In genomic region chr15:31358957-31359721, GRCh38 we compare ENCODE assay signal across 10 cellular contexts. TPM values are rescaled to one million over a fixed set of nuclear protein-coding genes. Genes with fewer than 3 reads are reported as not detected.
DNase-seq lines count a peak whose midpoint lies in the region; ATAC-seq and TF ChIP-seq lines count a peak whose summit lies in the region.
"Had no signal": no experiment of that assay in that cellular context is flagged by ENCODE, and none has a peak within 500 bp of the region (broad histone marks: within the 10 kb centered on the region; RNA-seq: fewer than 3 reads in every experiment).

No MANE protein-coding gene starts in this region.

- POLR2A ChIA-PET in RWPE1 (lab: Yijun Ruan, JAX; ENCODE audit: low non-redundant PET): interaction anchor here (0.6 kb wide), 1 partner anchor 54 kb away, joined by 7 read pairs; no protein-coding TSS in a partner anchor

- no peak for TF ChIP-seq POLR2A in esophagus squamous epithelium (IDR thresholded peaks at IDR 0.05)

- H3K4me3 ChIP-seq in HL-60 (replicated peaks; ENCODE audit: insufficient read depth, low read length): no peak overlapping the region
- no peak overlapping the region for H3K4me3 ChIP-seq in esophagus squamous epithelium
- no peak overlapping the region for H3K4me3 ChIP-seq in skin epidermis

- H3K27ac ChIP-seq in HL-60 (replicated peaks): peak overlapping the region; percentile 91
- peak overlapping the region; percentile 81 for H3K27ac ChIP-seq in RWPE1
- H3K27ac ChIP-seq in esophagus squamous epithelium: peak overlapping the region; percentile 8 to 94 (median 50)
- peak overlapping the region in 11 of 21 experiments; percentile 63 to 99 (median 87) for H3K27ac ChIP-seq in skin epidermis

- H3K9me3 ChIP-seq in esophagus squamous epithelium: no peaks in the 10 kb centered on the region

- CTCF ChIA-PET in RWPE1 (lab: Yijun Ruan, JAX): interaction anchor here (0.7 kb wide), 1 partner anchor 116 kb away, joined by 3 read pairs; no protein-coding TSS in a partner anchor

- peaks cover 36 to 100% (median 93%) of the 10 kb centered on the region in 3 donors for H3K4me1 ChIP-seq in esophagus squamous epithelium

- TF ChIP-seq CTCF in HL-60 (IDR thresholded peaks at IDR 0.05; ENCODE audit: insufficient read depth, low read length) (no peak), RWPE1 (conservative IDR thresholded peaks at IDR 0.05; ENCODE audit: low read depth) (no peak), esophagus squamous epithelium (IDR thresholded peaks at IDR 0.05) (no peak)

- H3K36me3 ChIP-seq in esophagus squamous epithelium: peaks cover 0 to 26% (median 0%) of the 10 kb centered on the region in 3 donors

- no peak for ATAC-seq in GM18858 (IDR thresholded peaks at IDR 0.05; ENCODE audit: unreplicated experiment)
- ATAC-seq: sciatic nerve, SK-N-SH treated with all-trans-retinoic acid at 6 μM for 48 hours had no signal

- no peak for DNase-seq in HL-60 (ENCODE audit: low read depth in 1 of 2, low spot score in 1 of 2)
- DNase-seq in RWPE1 (ENCODE audit: low spot score): no peak
- DNase-seq in esophagus squamous epithelium (lab: John Stamatoyannopoulos, UW): no peak
- no peak for DNase-seq in 8988T
- DNase-seq in NCI-H2227 (lab: John Stamatoyannopoulos, UW; ENCODE audit: unreplicated experiment): no peak
- DNase-seq: islet precursor cell had no signal

- no peaks in the 10 kb centered on the region for H3K27me3 ChIP-seq in HL-60 (ENCODE audit: insufficient read depth, poor library complexity, severe bottlenecking)
- H3K27me3 ChIP-seq in esophagus squamous epithelium: no peaks in the 10 kb centered on the region

- intact Hi-C loops in esophagus squamous epithelium (cut with DNase I): no loop called here

- 76 to 87% methylated on average over 6 to 8 of the region's 8 CpGs for WGBS in esophagus squamous epithelium, 2 donors

RNA-seq across cellular contexts. Expression of gene KLF13, which starts 32.5 kb away (rescaled TPM):
- 10 to 100 TPM; 16.4 to 54.6 (median 41.8) TPM for total RNA-seq in esophagus squamous epithelium
